25 cellular contexts compared by ENCODE assay signal in the genomic region with DNA sequence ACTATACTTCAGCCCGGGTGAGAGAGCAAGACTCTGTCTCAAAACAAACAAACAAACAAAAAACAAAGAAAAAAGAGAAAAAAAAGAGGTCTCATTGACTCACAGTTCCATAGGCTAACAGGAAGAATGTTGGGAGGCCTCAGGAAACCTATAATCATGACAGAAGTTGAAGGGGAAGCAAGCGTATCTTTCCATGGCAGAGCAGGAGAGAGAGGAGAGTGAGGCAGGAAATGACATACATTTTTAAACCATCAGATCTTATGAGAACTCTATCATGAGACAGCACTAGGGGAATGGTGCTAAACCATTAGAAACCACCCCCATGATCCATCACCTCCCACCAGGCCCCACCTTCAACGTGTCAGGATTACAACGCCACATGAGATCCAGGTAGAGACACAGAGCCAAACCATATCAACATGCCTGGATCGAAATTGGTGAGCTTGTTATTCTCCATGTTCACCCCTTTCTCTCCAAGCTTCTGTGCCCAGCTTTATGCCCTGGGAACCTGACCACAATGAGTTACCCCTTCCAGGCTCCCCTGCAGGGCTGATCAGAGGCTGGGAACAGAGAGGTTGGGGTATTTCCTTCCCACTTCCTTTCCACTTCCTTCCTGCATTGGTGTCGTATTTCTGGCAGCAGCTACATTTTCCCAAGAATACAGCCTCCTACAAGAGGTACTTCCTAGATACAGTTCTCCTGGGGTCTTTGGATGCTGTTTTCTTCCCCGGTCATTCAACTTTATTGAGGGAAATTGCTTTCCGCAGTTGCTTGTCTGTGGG.
DNase-seq lines count a peak whose midpoint lies in the region; ATAC-seq, FAIRE-seq and TF ChIP-seq lines count a peak whose summit lies in the region.
"Had no signal": no experiment of that assay in that cellular context is flagged by ENCODE, and none has a peak within 500 bp of the region (broad histone marks: within the 10 kb centered on the region; RNA-seq: fewer than 3 reads in every experiment).

No MANE protein-coding gene starts in this region.

- no peaks in the 10 kb centered on the region for H3K9me1 ChIP-seq in endothelial cell of umbilical vein (replicated peaks; ENCODE audit: control insufficient read depth, extremely low read depth, insufficient read depth, low read length)

- intact Hi-C loops in endothelial cell of umbilical vein (cut with micrococcal nuclease), result no loop called here

- no peak for TF ChIP-seq POLR2A in endothelial cell of umbilical vein (IDR thresholded peaks at IDR 0.05; ENCODE audit: low read depth, low read length)

- 96 to 100% methylated on average over 3 to 5 of the region's 8 CpGs for WGBS in mesodermal cell (ENCODE audit: insufficient coverage in 2 of 2), 2 experiments

- no peak overlapping the region for H3K4me3 ChIP-seq in BLaER1
- no peak overlapping the region for H3K4me3 ChIP-seq in endothelial cell of umbilical vein (replicated peaks in 1 of 3; ENCODE audit: insufficient read depth in 1 of 3, low read depth in 1 of 3, low read length in 3 of 3)
- no peak overlapping the region for H3K4me3 ChIP-seq in mesodermal cell (ENCODE audit: extremely low read depth, insufficient read depth, low read length, poor library complexity, severe bottlenecking)
- H3K4me3 ChIP-seq: SJCRH30 had no signal

- H2AFZ ChIP-seq in endothelial cell of umbilical vein (ENCODE audit: low read depth, low read length), result peak overlapping the region; percentile 20

- H3K9ac ChIP-seq in BLaER1 (no peak overlapping the region), endothelial cell of umbilical vein (replicated peaks; ENCODE audit: extremely low read depth, insufficient read depth, low read length) (no peak overlapping the region)

- no peaks in the 10 kb centered on the region for H4K20me1 ChIP-seq in BLaER1
- H4K20me1 ChIP-seq in endothelial cell of umbilical vein (replicated peaks; ENCODE audit: control insufficient read depth, extremely low read depth, insufficient read depth, low read length), result no peaks in the 10 kb centered on the region

- TF ChIP-seq CTCF in endothelial cell of umbilical vein (IDR thresholded peaks at IDR 0.05; ENCODE audit: extremely low read depth in 1 of 2, insufficient read depth in 1 of 2, low read depth in 1 of 2, low read length in 2 of 2), result no peak

- no peak for ATAC-seq in GM19035 (IDR thresholded peaks at IDR 0.05; ENCODE audit: unreplicated experiment)
- ATAC-seq: HCT116, HepG2, PC-3, Right ventricle myocardium inferior had no signal

- peak; percentile 70 for FAIRE-seq in endothelial cell of umbilical vein (lab: Jason Lieb, UNC)
- FAIRE-seq: G401.6, HepG2 had no signal

- H3K36me3 ChIP-seq in BLaER1 (no peaks in the 10 kb centered on the region), endothelial cell of umbilical vein (ENCODE audit: control insufficient read depth in 2 of 2, extremely low read depth in 1 of 2, insufficient read depth in 2 of 2, low read length in 2 of 2) (no peaks in the 10 kb centered on the region), mesodermal cell (ENCODE audit: control insufficient read depth, insufficient read depth, low read length) (no peaks in the 10 kb centered on the region)
- H3K36me3 ChIP-seq: SJCRH30 had no signal

- H3K4me1 ChIP-seq in BLaER1 (peaks cover 15% of the 10 kb centered on the region), endothelial cell of umbilical vein (ENCODE audit: control insufficient read depth, extremely low read depth, insufficient read depth, low read length) (peaks cover 22% of the 10 kb centered on the region), mesodermal cell (ENCODE audit: control insufficient read depth, insufficient read depth, low read length, poor library complexity, severe bottlenecking) (peaks cover 32% of the 10 kb centered on the region)

- no peaks in the 10 kb centered on the region for H3K9me3 ChIP-seq in BLaER1
- H3K9me3 ChIP-seq in endothelial cell of umbilical vein (replicated peaks; ENCODE audit: control insufficient read depth, insufficient read depth, low read length), result no peaks in the 10 kb centered on the region
- no peaks in the 10 kb centered on the region for H3K9me3 ChIP-seq in mesodermal cell (ENCODE audit: control insufficient read depth, low read length)
- H3K9me3 ChIP-seq: SJCRH30 had no signal

- in situ Hi-C loops in G401 (cut with HindIII; ENCODE audit: low sequenced_read_pairs), result no loop called here

- H3K4me2 ChIP-seq in BLaER1, result peak overlapping the region; percentile 18
- no peak overlapping the region for H3K4me2 ChIP-seq in endothelial cell of umbilical vein (ENCODE audit: insufficient read depth, low read length)

- BruUV-seq in endothelial cell of umbilical vein (replicated peaks; lab: Mats Ljungman, UMichigan), result no TSS peak

- peak; percentile 16 for DNase-seq in HT1080 (ENCODE audit: low read depth)
- DNase-seq in endothelial cell of umbilical vein (ENCODE audit: low read depth, low spot score), result peak; percentile 40
- no peak for DNase-seq in ecto neural progenitor cell (ENCODE audit: low spot score)
- DNase-seq in G401 (ENCODE audit: low spot score), result no peak
- DNase-seq: CD4-positive, alpha-beta T cell; COR-L47; DMS53; Karpas-422; NCI-H1105; NCI-H1436 treated with DMSO at 0.1 percent for 48 hours; NCI-H187 treated with DMSO at 0.1 percent for 48 hours; NCI-H2107; NCI-H446; NCI-H524 treated with DMSO at 0.1 percent for 48 hours; NCI-H774; NK-92 treated with Interleukin-12 subunit alpha and Interleukin-12 subunit beta, amount 100 ng/mL, for 24 hours; PC-3; SJCRH30 had no signal

- POLR2A ChIA-PET in endothelial cell of umbilical vein (lab: Charles Lee), result no interaction called here

- H3K27ac ChIP-seq in BLaER1 (no peak overlapping the region), endothelial cell of umbilical vein (ENCODE audit: insufficient read depth, low read depth, low read length) (peak overlapping the region; percentile 35), mesodermal cell (ENCODE audit: low read depth, low read length, severe bottlenecking) (peak overlapping the region; percentile 13)
- H3K27ac ChIP-seq: SJCRH30 had no signal

- dilution Hi-C loops in endothelial cell of umbilical vein (cut with MboI; ENCODE audit: extremely low pct_ligation_motif_present, low sequenced_read_pairs), result no loop called here

- H3K79me2 ChIP-seq in endothelial cell of umbilical vein (ENCODE audit: control insufficient read depth, insufficient read depth, low read length), result no peaks in the 10 kb centered on the region

- CTCF ChIA-PET in endothelial cell of umbilical vein (lab: Charles Lee), result no interaction called here

- no peaks in the 10 kb centered on the region for H3K27me3 ChIP-seq in BLaER1
- H3K27me3 ChIP-seq in endothelial cell of umbilical vein (ENCODE audit: control insufficient read depth in 2 of 2, insufficient read depth in 2 of 2, low read length in 2 of 2), result no peaks in the 10 kb centered on the region
- H3K27me3 ChIP-seq: SJCRH30 had no signal

TF ChIP-seq in endothelial cell of umbilical vein, 7 proteins besides CTCF, POLR2A, EP300 and RAD21:
- TF ChIP-seq GATA2 (IDR thresholded peaks at IDR 0.05; ENCODE audit: insufficient read depth, insufficient read length, low read depth, low read length) (no peak), MAX (IDR thresholded peaks at IDR 0.05; ENCODE audit: insufficient read depth, insufficient read length) (no peak), MYC (IDR thresholded peaks at IDR 0.05; ENCODE audit: low read depth, low read length) (no peak), JUN (IDR thresholded peaks at IDR 0.05; ENCODE audit: borderline replicate concordance, insufficient read depth, insufficient read length, low read depth) (no peak), POLR2AphosphoS5 (IDR thresholded peaks at IDR 0.05; ENCODE audit: insufficient read depth, low read depth, low read length) (no peak), FOS (IDR thresholded peaks at IDR 0.05; ENCODE audit: borderline replicate concordance, insufficient read depth, low read length) (no peak)

Comparison
In these comparisons a context has a peak if more than half of its experiments do, and no peak if none do; other contexts are left out.
1. DNase-seq: peak in HT1080 (single experiment) and endothelial cell of umbilical vein (single experiment); none in ecto neural progenitor cell (single experiment) and G401 (single experiment).